1 cellular context compared by ENCODE assay signal in genomic region chr19:18644144-18645034, GRCh38.
TF ChIP-seq lines count a peak whose summit lies in the region.

No MANE protein-coding gene starts in this region.

TF ChIP-seq in WTC11, 78 proteins besides CTCF, POLR2A, EP300 and RAD21 (continued from another document):
- no peak for TF ChIP-seq FOXP4 (CRISPR knock-in tag; IDR thresholded peaks at IDR 0.05)
- TF ChIP-seq CDX4 (CRISPR knock-in tag; IDR thresholded peaks at IDR 0.05; ENCODE audit: borderline replicate concordance), result no peak
- TF ChIP-seq JAZF1 (CRISPR knock-in tag; IDR thresholded peaks at IDR 0.05), result no peak
- no peak for TF ChIP-seq ZNF138 (CRISPR knock-in tag; conservative IDR thresholded peaks at IDR 0.05)
- TF ChIP-seq PREB (CRISPR knock-in tag; IDR thresholded peaks at IDR 0.05; ENCODE audit: borderline replicate concordance), result no peak
- TF ChIP-seq ATF3 (CRISPR knock-in tag; conservative IDR thresholded peaks at IDR 0.05), result no peak
